ENCODE assay signal across 10 cellular contexts in genomic region chr2:64260093-64260808, GRCh38.
DNase-seq lines count a peak whose midpoint lies in the region; ATAC-seq and TF ChIP-seq lines count a peak whose summit lies in the region.
"Had no signal": no experiment of that assay in that cellular context is flagged by ENCODE, and none has a peak within 500 bp of the region (broad histone marks: within the 10 kb centered on the region; RNA-seq: fewer than 3 reads in every experiment).

No MANE protein-coding gene starts in this region.

- H3K27ac ChIP-seq in mucosa of rectum (ENCODE audit: low read depth in 2 of 2, low read length in 2 of 2): peak overlapping the region; percentile 44 to 67
- no peak overlapping the region for H3K27ac ChIP-seq in ovary

- no peak for ATAC-seq in stimulated activated naive CD8-positive, alpha-beta T cell treated with anti-CD3 and anti-CD28 coated beads, Interleukin-15, Interleukin-2, amounts not matched to agents 100 U/mL and 50 U/mL, for 24 hours
- no peak for ATAC-seq in T-helper 17 cell
- ATAC-seq in GM18861 (IDR thresholded peaks at IDR 0.05; ENCODE audit: unreplicated experiment): no peak

- no peaks in the 10 kb centered on the region for H3K36me3 Mint-ChIP-seq in stimulated activated naive CD8-positive, alpha-beta T cell treated with anti-CD3 and anti-CD28 coated beads, Interleukin-15, Interleukin-2, amounts not matched to agents 100 ng/mL and 50 ng/mL, for 24 hours (ENCODE audit: low read depth)
- peaks cover 3% of the 10 kb centered on the region for H3K36me3 Mint-ChIP-seq in T-helper 17 cell (ENCODE audit: low read depth)
- no peaks in the 10 kb centered on the region for H3K36me3 Mint-ChIP-seq in HFFc6 (ENCODE audit: low read depth)

- peaks cover 9% of the 10 kb centered on the region for H3K4me1 Mint-ChIP-seq in stimulated activated naive CD8-positive, alpha-beta T cell treated with anti-CD3 and anti-CD28 coated beads, Interleukin-15, Interleukin-2, amounts not matched to agents 100 ng/mL and 50 ng/mL, for 24 hours (ENCODE audit: low read depth)
- H3K4me1 Mint-ChIP-seq in T-helper 17 cell: peaks cover 14% of the 10 kb centered on the region
- peaks cover 31% of the 10 kb centered on the region for H3K4me1 Mint-ChIP-seq in HFFc6 (ENCODE audit: low read depth)

- H3K9me3 ChIP-seq in T-helper 17 cell (ENCODE audit: control insufficient read depth, low read length, poor library complexity, severe bottlenecking) (no peaks in the 10 kb centered on the region), mucosa of rectum (ENCODE audit: control insufficient read depth in 2 of 2, low read length in 2 of 2) (no peaks in the 10 kb centered on the region), ovary (no peaks in the 10 kb centered on the region)

- H3K4me3 ChIP-seq in mucosa of rectum (ENCODE audit: low read length in 2 of 2) (no peak overlapping the region), ovary (no peak overlapping the region)

- no peak for DNase-seq in stimulated activated naive CD8-positive, alpha-beta T cell treated with anti-CD3 and anti-CD28 coated beads, Interleukin-15, Interleukin-2, amounts not matched to agents 100 U/mL and 50 U/mL, for 24 hours
- DNase-seq in T-helper 17 cell: no peak
- no peak for DNase-seq in ovary
- DNase-seq in HFFc6: no peak
- no peak for DNase-seq in stimulated activated CD4-positive, alpha-beta T cell treated with anti-CD3 and anti-CD28 coated beads, Interleukin-4, amount 100 ng/mL, for 1 hour
- DNase-seq: Calu3, SHP77 treated with DMSO at 0.1 percent for 48 hours had no signal

- H3K36me3 ChIP-seq in mucosa of rectum (ENCODE audit: control insufficient read depth in 2 of 2, insufficient read depth in 2 of 2, low read length in 2 of 2) (no peaks in the 10 kb centered on the region), ovary (no peaks in the 10 kb centered on the region)

- no peak for TF ChIP-seq EP300 in ovary (IDR thresholded peaks at IDR 0.05)

- intact Hi-C loops in ovary (cut with DNase I): no loop called here

- H3K4me3 Mint-ChIP-seq in stimulated activated naive CD8-positive, alpha-beta T cell treated with anti-CD3 and anti-CD28 coated beads, Interleukin-15, Interleukin-2, amounts not matched to agents 100 ng/mL and 50 ng/mL, for 24 hours: peak overlapping the region; percentile 30
- peak overlapping the region; percentile 77 for H3K4me3 Mint-ChIP-seq in T-helper 17 cell
- no peak overlapping the region for H3K4me3 Mint-ChIP-seq in HFFc6

- TF ChIP-seq CTCF in ovary (IDR thresholded peaks at IDR 0.05) (no peak), HFFc6 (IDR thresholded peaks at IDR 0.05) (no peak)

- H3K9ac ChIP-seq in mucosa of rectum (ENCODE audit: low read depth in 1 of 2, low read length in 2 of 2): peak overlapping the region in 1 of 2 donors; percentile 34

- H3K27me3 ChIP-seq in mucosa of rectum (ENCODE audit: control insufficient read depth in 2 of 2, insufficient read depth in 2 of 2, low read length in 2 of 2) (no peaks in the 10 kb centered on the region), ovary (no peaks in the 10 kb centered on the region)

- peaks cover 0 to 5% of the 10 kb centered on the region in 2 donors for H3K4me1 ChIP-seq in mucosa of rectum (ENCODE audit: control insufficient read depth in 2 of 2, insufficient read depth in 2 of 2, low read length in 2 of 2)
- H3K4me1 ChIP-seq in ovary (ENCODE audit: insufficient read depth): peaks cover 2% of the 10 kb centered on the region

- H3K27ac Mint-ChIP-seq in stimulated activated naive CD8-positive, alpha-beta T cell treated with anti-CD3 and anti-CD28 coated beads, Interleukin-15, Interleukin-2, amounts not matched to agents 100 ng/mL and 50 ng/mL, for 24 hours: peak overlapping the region; percentile 64
- H3K27ac Mint-ChIP-seq in T-helper 17 cell (peak overlapping the region; percentile 86), HFFc6 (no peak overlapping the region)

- 93 to 95% (median 94%) methylated on average over 6 of the region's 6 CpGs for WGBS in ovary, 3 donors

- H3K9me3 Mint-ChIP-seq in stimulated activated naive CD8-positive, alpha-beta T cell treated with anti-CD3 and anti-CD28 coated beads, Interleukin-15, Interleukin-2, amounts not matched to agents 100 ng/mL and 50 ng/mL, for 24 hours: no peaks in the 10 kb centered on the region
- no peaks in the 10 kb centered on the region for H3K9me3 Mint-ChIP-seq in HFFc6

- no peaks in the 10 kb centered on the region for H3K27me3 Mint-ChIP-seq in stimulated activated naive CD8-positive, alpha-beta T cell treated with anti-CD3 and anti-CD28 coated beads, Interleukin-15, Interleukin-2, amounts not matched to agents 100 ng/mL and 50 ng/mL, for 24 hours
- H3K27me3 Mint-ChIP-seq in T-helper 17 cell (no peaks in the 10 kb centered on the region), HFFc6 (ENCODE audit: insufficient read depth) (peaks cover 5% of the 10 kb centered on the region; the same call in 1 of the 2 replicates)

- no peak for TF ChIP-seq POLR2A in ovary (IDR thresholded peaks at IDR 0.05)

Comparison
In these comparisons a context has a peak if more than half of its experiments do, and no peak if none do; other contexts are left out.
1. H3K27ac ChIP-seq: peak in mucosa of rectum (2 of 2); none in ovary (0 of 2).